Comparison of ENCODE assay signal across 1 cellular context in the genomic region with DNA sequence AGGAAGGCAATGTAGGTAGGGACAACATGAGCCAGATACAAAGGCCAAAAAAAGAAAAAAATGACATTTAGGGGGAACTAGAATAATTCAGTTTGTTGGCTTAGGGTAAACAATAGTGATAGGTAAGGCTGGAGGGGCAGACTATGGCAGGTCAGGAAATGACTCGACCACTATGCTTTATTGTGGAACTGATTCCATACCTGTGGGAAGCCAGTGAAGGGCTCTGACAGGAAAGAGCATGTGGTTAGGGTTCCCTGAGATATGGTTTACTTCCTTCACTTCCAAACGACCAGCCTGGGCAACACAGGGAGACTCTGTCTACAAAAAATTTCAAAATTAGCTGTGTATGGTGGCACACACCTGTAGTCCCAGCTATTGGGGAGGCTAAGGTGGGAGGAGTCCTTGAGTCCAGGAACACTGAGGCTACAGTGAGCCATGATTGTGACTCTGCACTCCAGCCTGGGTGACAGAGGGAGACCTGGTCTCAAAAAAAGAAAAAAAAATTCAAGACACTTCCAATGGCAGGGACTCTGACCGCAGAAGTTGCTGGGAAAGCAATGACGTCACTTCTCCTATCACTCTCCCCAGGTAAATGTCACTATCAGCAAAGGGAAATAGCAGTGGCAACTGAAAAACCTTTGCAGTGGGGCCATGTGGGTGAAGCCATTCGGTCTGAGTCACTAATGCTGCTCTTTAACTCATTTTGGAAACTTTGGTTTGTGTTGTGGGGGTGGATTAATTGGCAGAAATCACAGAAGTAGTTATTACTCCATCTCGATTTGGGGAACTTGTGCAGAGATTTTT.
TF ChIP-seq lines count a peak whose summit lies in the region.

No MANE protein-coding gene starts in this region.

TF ChIP-seq in GM12878, 131 proteins besides CTCF, POLR2A, EP300 and RAD21 (continued from another document):
- TF ChIP-seq, protein P1, sequence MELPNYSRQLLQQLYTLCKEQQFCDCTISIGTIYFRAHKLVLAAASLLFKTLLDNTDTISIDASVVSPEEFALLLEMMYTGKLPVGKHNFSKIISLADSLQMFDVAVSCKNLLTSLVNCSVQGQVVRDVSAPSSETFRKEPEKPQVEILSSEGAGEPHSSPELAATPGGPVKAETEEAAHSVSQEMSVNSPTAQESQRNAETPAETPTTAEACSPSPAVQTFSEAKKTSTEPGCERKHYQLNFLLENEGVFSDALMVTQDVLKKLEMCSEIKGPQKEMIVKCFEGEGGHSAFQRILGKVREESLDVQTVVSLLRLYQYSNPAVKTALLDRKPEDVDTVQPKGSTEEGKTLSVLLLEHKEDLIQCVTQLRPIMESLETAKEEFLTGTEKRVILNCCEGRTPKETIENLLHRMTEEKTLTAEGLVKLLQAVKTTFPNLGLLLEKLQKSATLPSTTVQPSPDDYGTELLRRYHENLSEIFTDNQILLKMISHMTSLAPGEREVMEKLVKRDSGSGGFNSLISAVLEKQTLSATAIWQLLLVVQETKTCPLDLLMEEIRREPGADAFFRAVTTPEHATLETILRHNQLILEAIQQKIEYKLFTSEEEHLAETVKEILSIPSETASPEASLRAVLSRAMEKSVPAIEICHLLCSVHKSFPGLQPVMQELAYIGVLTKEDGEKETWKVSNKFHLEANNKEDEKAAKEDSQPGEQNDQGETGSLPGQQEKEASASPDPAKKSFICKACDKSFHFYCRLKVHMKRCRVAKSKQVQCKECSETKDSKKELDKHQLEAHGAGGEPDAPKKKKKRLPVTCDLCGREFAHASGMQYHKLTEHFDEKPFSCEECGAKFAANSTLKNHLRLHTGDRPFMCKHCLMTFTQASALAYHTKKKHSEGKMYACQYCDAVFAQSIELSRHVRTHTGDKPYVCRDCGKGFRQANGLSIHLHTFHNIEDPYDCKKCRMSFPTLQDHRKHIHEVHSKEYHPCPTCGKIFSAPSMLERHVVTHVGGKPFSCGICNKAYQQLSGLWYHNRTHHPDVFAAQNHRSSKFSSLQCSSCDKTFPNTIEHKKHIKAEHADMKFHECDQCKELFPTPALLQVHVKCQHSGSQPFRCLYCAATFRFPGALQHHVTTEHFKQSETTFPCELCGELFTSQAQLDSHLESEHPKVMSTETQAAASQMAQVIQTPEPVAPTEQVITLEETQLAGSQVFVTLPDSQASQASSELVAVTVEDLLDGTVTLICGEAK (IDR thresholded peaks at IDR 0.05; ENCODE audit: borderline replicate concordance): no peak
- TF ChIP-seq RUNX3 (IDR thresholded peaks at IDR 0.05; ENCODE audit: low read length): peak; percentile 77
- peak in 1 of 2 experiments; percentile 57; a peak in 1 of 3 replicates for TF ChIP-seq EGR1 (IDR thresholded peaks at IDR 0.05; ENCODE audit: borderline replicate concordance in 1 of 2, low read depth in 2 of 2, low read length in 2 of 2)
- TF ChIP-seq MTA2 (IDR thresholded peaks at IDR 0.05; ENCODE audit: low read depth): peak; percentile 78
- peak; percentile 49 to 59; a peak in 3 of 4 replicates for TF ChIP-seq IKZF2 (IDR thresholded peaks at IDR 0.05)
- TF ChIP-seq, protein P2, sequence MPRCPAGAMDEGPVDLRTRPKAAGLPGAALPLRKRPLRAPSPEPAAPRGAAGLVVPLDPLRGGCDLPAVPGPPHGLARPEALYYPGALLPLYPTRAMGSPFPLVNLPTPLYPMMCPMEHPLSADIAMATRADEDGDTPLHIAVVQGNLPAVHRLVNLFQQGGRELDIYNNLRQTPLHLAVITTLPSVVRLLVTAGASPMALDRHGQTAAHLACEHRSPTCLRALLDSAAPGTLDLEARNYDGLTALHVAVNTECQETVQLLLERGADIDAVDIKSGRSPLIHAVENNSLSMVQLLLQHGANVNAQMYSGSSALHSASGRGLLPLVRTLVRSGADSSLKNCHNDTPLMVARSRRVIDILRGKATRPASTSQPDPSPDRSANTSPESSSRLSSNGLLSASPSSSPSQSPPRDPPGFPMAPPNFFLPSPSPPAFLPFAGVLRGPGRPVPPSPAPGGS (IDR thresholded peaks at IDR 0.05; ENCODE audit: borderline replicate concordance, insufficient read depth, low read depth, low read length, poor library complexity, severe bottlenecking): no peak
- TF ChIP-seq BCL11A (IDR thresholded peaks at IDR 0.05; ENCODE audit: low read depth, low read length): peak; percentile 85
- no peak for TF ChIP-seq EZH2 (IDR thresholded peaks at IDR 0.05; ENCODE audit: borderline replicate concordance, control insufficient read depth, low read depth, low read length)
- TF ChIP-seq NR2C2 (IDR thresholded peaks at IDR 0.05; ENCODE audit: borderline replicate concordance, control insufficient read depth, insufficient read length, low read depth): no peak
- no peak for TF ChIP-seq STAT3 (IDR thresholded peaks at IDR 0.05; ENCODE audit: low read depth, low read length)
- peak; percentile 54; the same call in 1 of the 2 replicates for TF ChIP-seq NFIC (IDR thresholded peaks at IDR 0.05; ENCODE audit: low read depth, low read length)
- no peak for TF ChIP-seq FOXK2 (IDR thresholded peaks at IDR 0.05)
- no peak for TF ChIP-seq STAT1 (conservative IDR thresholded peaks at IDR 0.05)
- TF ChIP-seq FOXM1 (IDR thresholded peaks at IDR 0.05; ENCODE audit: low read depth, low read length): peak; percentile 25; the same call in 1 of the 2 replicates
- TF ChIP-seq JUNB (IDR thresholded peaks at IDR 0.05): peak; percentile 69
- TF ChIP-seq ASH2L (IDR thresholded peaks at IDR 0.05; ENCODE audit: borderline replicate concordance, low read depth): no peak
- peak; percentile 82 for TF ChIP-seq EED (IDR thresholded peaks at IDR 0.05; ENCODE audit: low read depth)
- TF ChIP-seq, protein P3, sequence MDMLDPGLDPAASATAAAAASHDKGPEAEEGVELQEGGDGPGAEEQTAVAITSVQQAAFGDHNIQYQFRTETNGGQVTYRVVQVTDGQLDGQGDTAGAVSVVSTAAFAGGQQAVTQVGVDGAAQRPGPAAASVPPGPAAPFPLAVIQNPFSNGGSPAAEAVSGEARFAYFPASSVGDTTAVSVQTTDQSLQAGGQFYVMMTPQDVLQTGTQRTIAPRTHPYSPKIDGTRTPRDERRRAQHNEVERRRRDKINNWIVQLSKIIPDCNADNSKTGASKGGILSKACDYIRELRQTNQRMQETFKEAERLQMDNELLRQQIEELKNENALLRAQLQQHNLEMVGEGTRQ (IDR thresholded peaks at IDR 0.05; ENCODE audit: borderline replicate concordance, low read depth, low read length): no peak
- TF ChIP-seq POLR2AphosphoS2 (IDR thresholded peaks at IDR 0.05; ENCODE audit: low read depth, low read length): no peak
- peak; percentile 33; the same call in 1 of the 2 replicates for TF ChIP-seq IRF4 (IDR thresholded peaks at IDR 0.05; ENCODE audit: low read depth, low read length)
- TF ChIP-seq ZNF384 (IDR thresholded peaks at IDR 0.05; ENCODE audit: borderline replicate concordance, low read depth, low read length): no peak
- peak; percentile 71 for TF ChIP-seq IKZF1 (conservative IDR thresholded peaks at IDR 0.05)
- TF ChIP-seq SUPT20H (IDR thresholded peaks at IDR 0.05; ENCODE audit: borderline replicate concordance, control insufficient read depth, low read depth, low read length): no peak
- no peak for TF ChIP-seq FOS (IDR thresholded peaks at IDR 0.05; ENCODE audit: borderline replicate concordance, extremely low read depth, insufficient read length)
- peak; percentile 64 for TF ChIP-seq CREM (IDR thresholded peaks at IDR 0.05; ENCODE audit: low read depth)
- no peak for TF ChIP-seq SP1 (IDR thresholded peaks at IDR 0.05; ENCODE audit: low read depth, low read length)
- no peak for TF ChIP-seq ZNF217 (IDR thresholded peaks at IDR 0.05)
- no peak for TF ChIP-seq PAX8 (IDR thresholded peaks at IDR 0.05)
- peak; percentile 45; the same call in 1 of the 2 replicates for TF ChIP-seq CREB1 (IDR thresholded peaks at IDR 0.05; ENCODE audit: low read depth)
- no peak for TF ChIP-seq KDM1A (IDR thresholded peaks at IDR 0.05; ENCODE audit: borderline replicate concordance)
- TF ChIP-seq, protein P4, sequence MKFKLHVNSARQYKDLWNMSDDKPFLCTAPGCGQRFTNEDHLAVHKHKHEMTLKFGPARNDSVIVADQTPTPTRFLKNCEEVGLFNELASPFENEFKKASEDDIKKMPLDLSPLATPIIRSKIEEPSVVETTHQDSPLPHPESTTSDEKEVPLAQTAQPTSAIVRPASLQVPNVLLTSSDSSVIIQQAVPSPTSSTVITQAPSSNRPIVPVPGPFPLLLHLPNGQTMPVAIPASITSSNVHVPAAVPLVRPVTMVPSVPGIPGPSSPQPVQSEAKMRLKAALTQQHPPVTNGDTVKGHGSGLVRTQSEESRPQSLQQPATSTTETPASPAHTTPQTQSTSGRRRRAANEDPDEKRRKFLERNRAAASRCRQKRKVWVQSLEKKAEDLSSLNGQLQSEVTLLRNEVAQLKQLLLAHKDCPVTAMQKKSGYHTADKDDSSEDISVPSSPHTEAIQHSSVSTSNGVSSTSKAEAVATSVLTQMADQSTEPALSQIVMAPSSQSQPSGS (IDR thresholded peaks at IDR 0.05; ENCODE audit: low read length): peak; percentile 55; the same call in 1 of the 2 replicates
- TF ChIP-seq ATF7 (IDR thresholded peaks at IDR 0.05; ENCODE audit: low read depth): peak; percentile 95
TF ChIP-seq in GM12878: peak in this region for 16.
